ENCODE assay signal across 1 cellular context in genomic region chr4:109015413-109015810, GRCh38.
TF ChIP-seq lines count a peak whose summit lies in the region.

No MANE protein-coding gene starts in this region.

TF ChIP-seq in IMR-90, 13 proteins besides CTCF, POLR2A, EP300 and RAD21 (continued from another document):
- TF ChIP-seq ELK1 (IDR thresholded peaks at IDR 0.05; ENCODE audit: borderline replicate concordance, low read depth, low read length) (no peak), CHD1 (IDR thresholded peaks at IDR 0.05; ENCODE audit: low read depth, low read length) (no peak)
